8 cellular contexts compared by ENCODE assay signal in the genomic region with DNA sequence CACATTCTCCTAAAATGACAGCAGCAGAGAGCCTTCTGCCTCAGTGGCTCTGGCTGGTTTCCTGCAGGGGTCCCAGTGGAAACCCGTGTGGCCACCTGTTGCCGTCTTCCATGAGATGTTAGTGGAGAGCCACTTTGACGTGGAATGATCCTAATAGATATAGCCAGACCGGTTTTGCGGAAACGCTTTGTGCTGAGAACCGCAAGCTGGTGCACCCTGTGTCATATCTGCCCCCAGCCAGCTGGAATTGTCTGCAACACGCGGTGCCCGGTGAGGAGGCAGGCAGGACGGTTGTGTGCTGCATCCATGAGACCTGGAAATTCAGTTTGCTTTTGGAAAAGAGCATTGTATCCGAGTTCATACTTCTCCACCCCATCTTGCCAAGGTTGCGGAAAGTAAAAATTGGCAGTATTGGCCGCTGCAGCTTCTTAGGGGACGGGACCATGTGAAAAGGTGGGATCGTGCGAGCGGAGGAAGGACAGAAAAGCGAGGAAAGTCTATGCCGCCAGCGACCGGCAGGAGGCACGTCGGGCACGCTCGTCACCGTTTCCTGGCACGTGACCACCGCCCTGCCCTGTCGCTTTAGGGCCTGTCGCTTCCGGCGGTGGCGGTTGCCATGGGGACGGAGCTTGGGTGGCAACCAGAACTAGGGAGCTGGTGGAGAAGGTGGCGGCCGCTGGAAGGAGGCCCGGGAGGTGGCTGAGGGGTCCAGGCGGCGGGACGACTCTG. TPM values are rescaled to one million over a fixed set of nuclear protein-coding genes. Genes with fewer than 3 reads are reported as not detected.
A peak's percentile ranks its signal among the peaks of the same experiment; 100 is the strongest.
DNase-seq lines count a peak whose midpoint lies in the region; ATAC-seq and TF ChIP-seq lines count a peak whose summit lies in the region.

TSS of gene CFAP251 (plus strand) at position 643 of the 729 bp plus-strand sequence. CDS start 2,714 bp downstream, outside the sequence.

- no peaks in the 10 kb centered on the region for H3K9me3 Mint-ChIP-seq in Calu3 (ENCODE audit: low read depth, unreplicated experiment)

- ATAC-seq in GM21390 (IDR thresholded peaks at IDR 0.05; ENCODE audit: unreplicated experiment) (peak; percentile 95), psoas muscle (peak; percentile 73 to 97 (median 91)), upper lobe of right lung (peak; percentile 99)

- H3K27me3 ChIP-seq in left ventricle myocardium inferior (ENCODE audit: low read depth) (no peaks in the 10 kb centered on the region), psoas muscle (ENCODE audit: insufficient read depth in 3 of 3, low read length in 2 of 3) (no peaks in the 10 kb centered on the region), upper lobe of right lung (no peaks in the 10 kb centered on the region)

- CTCF ChIA-PET in Calu3 (lab: Charles Lee), result interaction anchor here (0.6 to 0.8 kb wide), 3 partner anchors 8 to 1341 kb away, joined by 3 to 7 read pairs (median 4); no protein-coding TSS in a partner anchor

- no peaks in the 10 kb centered on the region for H3K27me3 Mint-ChIP-seq in Calu3 (ENCODE audit: unreplicated experiment)

- peak; percentile 53 for TF ChIP-seq CTCF in Calu3 (IDR thresholded peaks at IDR 0.05; ENCODE audit: unreplicated experiment)
- peak; percentile 75 for TF ChIP-seq CTCF in left ventricle myocardium inferior (IDR thresholded peaks at IDR 0.05; ENCODE audit: borderline replicate concordance)
- peak; percentile 62 for TF ChIP-seq CTCF in psoas muscle (IDR thresholded peaks at IDR 0.05)
- peak; percentile 64 for TF ChIP-seq CTCF in upper lobe of right lung (IDR thresholded peaks at IDR 0.05)

- BruUV-seq in Calu3 (replicated peaks; lab: Mats Ljungman, UMichigan), result TSS peak; percentile 99

- peaks cover 14% of the 10 kb centered on the region for H3K4me1 Mint-ChIP-seq in Calu3 (ENCODE audit: low read depth, unreplicated experiment)

- peak within 1 kb of the TSS; percentile 98 for H3K27ac Mint-ChIP-seq in Calu3 (ENCODE audit: unreplicated experiment)

- peak within 1 kb of the TSS; percentile 69 for H3K4me3 ChIP-seq in left ventricle myocardium inferior
- peak within 1 kb of the TSS; percentile 64 for H3K4me3 ChIP-seq in psoas muscle
- peak within 1 kb of the TSS; percentile 56 for H3K4me3 ChIP-seq in upper lobe of right lung

- H3K9me3 ChIP-seq in KOPT-K1 (ENCODE audit: insufficient read depth, low read length, poor library complexity, severe bottlenecking) (no peaks in the 10 kb centered on the region), left ventricle myocardium inferior (replicated peaks) (no peaks in the 10 kb centered on the region), psoas muscle (no peaks in the 10 kb centered on the region), upper lobe of right lung (no peaks in the 10 kb centered on the region)

- DNase-seq in Calu3 (peak; percentile 97), SKM-1 (lab: John Stamatoyannopoulos, UW; ENCODE audit: unreplicated experiment) (peak; percentile 55), left ventricle myocardium inferior (peak; percentile 95), psoas muscle (peak; percentile 94 to 97), upper lobe of right lung (peak; percentile 99)
- peak; percentile 84 for DNase-seq in activated naive CD8-positive, alpha-beta T cell treated with anti-CD3 and anti-CD28 coated beads, Interleukin-2, amount 50 U/mL, for 16 hours (ENCODE audit: low read depth, low spot score)

- H3K27ac ChIP-seq in KOPT-K1 (ENCODE audit: low read depth, low read length, poor library complexity, severe bottlenecking), result peak within 1 kb of the TSS; percentile 41
- peak within 1 kb of the TSS; percentile 39 for H3K27ac ChIP-seq in left ventricle myocardium inferior (replicated peaks)
- H3K27ac ChIP-seq in psoas muscle, result peak within 1 kb of the TSS; percentile 64
- peak within 1 kb of the TSS; percentile 53 for H3K27ac ChIP-seq in upper lobe of right lung

- H3K36me3 ChIP-seq in KOPT-K1 (ENCODE audit: insufficient read depth, low read length) (peaks cover 48% of the 10 kb centered on the region), left ventricle myocardium inferior (peaks cover 44% of the 10 kb centered on the region), psoas muscle (ENCODE audit: insufficient read depth in 1 of 2, low read depth in 1 of 2) (peaks cover 5 to 54% of the 10 kb centered on the region in 2 donors), upper lobe of right lung (peaks cover 42% of the 10 kb centered on the region)

- WGBS in psoas muscle, 3 donors, result 17 to 33% (median 18%) methylated on average over 38 to 41 of the region's 41 CpGs

- intact Hi-C loops in Calu3 (cut with micrococcal nuclease; ENCODE audit: unreplicated experiment) (loop anchor here (10.0 kb wide), 2 partner anchors 107 to 277 kb away; partner anchors contain the start of gene BCL7A), left ventricle myocardium inferior (cut with micrococcal nuclease) (loop anchor here (10.0 kb wide), 1 partner anchor 207 kb away; no protein-coding TSS in a partner anchor), psoas muscle (cut with DNase I) (loop anchor here in 1 of 2 donors (5.0 kb wide), 1 partner anchor 94 kb away; no protein-coding TSS in a partner anchor), upper lobe of right lung (cut with DNase I) (no loop called here)

- H3K36me3 Mint-ChIP-seq in Calu3 (ENCODE audit: insufficient read depth, unreplicated experiment), result peaks cover 15% of the 10 kb centered on the region

- peak within 1 kb of the TSS; percentile 80 for H3K4me3 Mint-ChIP-seq in Calu3 (ENCODE audit: low read depth, unreplicated experiment)

- peaks cover 23% of the 10 kb centered on the region for H3K4me1 ChIP-seq in left ventricle myocardium inferior
- H3K4me1 ChIP-seq in psoas muscle, result peaks cover 3% of the 10 kb centered on the region
- peaks cover 6% of the 10 kb centered on the region for H3K4me1 ChIP-seq in upper lobe of right lung

RNA-seq across cellular contexts. Expression of gene CFAP251, which starts in this region (rescaled TPM):
- total RNA-seq in Calu3 (2022) (3.8 and 5.0 TPM in 2 replicates), left ventricle myocardium inferior (0.91 TPM), psoas muscle (under 1 TPM; 0.36 to 0.66 (median 0.63) TPM), upper lobe of right lung (2.5 TPM)
- under 1 TPM; 0.39 to 0.79 (median 0.79) TPM for polyA plus RNA-seq in psoas muscle

Comparison
In these comparisons a context has a peak if more than half of its experiments do, and no peak if none do; other contexts are left out.
1. Peak in every context shown above with its lines: DNase-seq, ATAC-seq, H3K4me3 ChIP-seq and H3K27ac ChIP-seq.
2. Peak in DNase-seq, H3K4me3 ChIP-seq and H3K27ac ChIP-seq in left ventricle myocardium inferior; RNA of the gene not detected or under 1 TPM.
3. Peak in DNase-seq, ATAC-seq, H3K4me3 ChIP-seq and H3K27ac ChIP-seq in psoas muscle; RNA of the gene not detected or under 1 TPM.